Comparison of ENCODE assay signal across 7 cellular contexts in the genomic region with DNA sequence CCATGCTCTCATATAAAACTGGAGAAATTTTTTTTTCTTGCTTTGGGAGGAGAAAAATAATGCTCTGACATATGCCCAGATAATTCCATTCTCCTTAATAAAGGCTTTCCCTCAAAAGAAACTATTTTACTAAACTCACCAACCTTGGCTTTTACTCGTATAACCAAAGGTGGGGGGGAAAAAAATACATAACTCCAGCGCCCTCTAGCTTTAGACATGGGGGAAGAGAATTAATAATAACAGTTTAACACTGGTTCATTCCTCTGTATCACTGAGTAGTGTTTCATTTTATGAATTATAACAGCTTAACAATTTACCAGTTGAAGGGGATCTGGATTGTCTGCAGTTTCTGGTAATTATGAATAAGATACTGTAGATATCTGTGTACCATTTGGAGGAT.
DNase-seq lines count a peak whose midpoint lies in the region; ATAC-seq and TF ChIP-seq lines count a peak whose summit lies in the region.

No MANE protein-coding gene starts in this region.

- no peaks in the 10 kb centered on the region for H3K27me3 Mint-ChIP-seq in activated CD4-positive, alpha-beta T cell treated with anti-CD3 and anti-CD28 coated beads, Interleukin-2, amount 10 ng/mL, durations not matched to agents 24 days and 14 days
- H3K27me3 Mint-ChIP-seq in CD14-positive monocyte (ENCODE audit: low read depth in 3 of 3), result no peaks in the 10 kb centered on the region

- H3K4me1 ChIP-seq in adipocyte (ENCODE audit: control insufficient read depth, insufficient read depth, low read length), result no peaks in the 10 kb centered on the region

- no peak overlapping the region for H3K4me3 ChIP-seq in Jurkat, Clone E6-1 (ENCODE audit: low read length)
- no peak overlapping the region for H3K4me3 ChIP-seq in adipocyte (ENCODE audit: low read length)

- H3K27ac Mint-ChIP-seq in activated CD4-positive, alpha-beta T cell treated with anti-CD3 and anti-CD28 coated beads, Interleukin-2, amount 10 ng/mL, durations not matched to agents 24 days and 14 days, result no peak overlapping the region
- H3K27ac Mint-ChIP-seq in CD14-positive monocyte, result no peak overlapping the region

- intact Hi-C loops in activated CD4-positive, alpha-beta T cell treated with anti-CD3 and anti-CD28 coated beads, Interleukin-2, amount 10 ng/mL, durations not matched to agents 24 days and 14 days (cut with micrococcal nuclease), result no loop called here
- intact Hi-C loops in CD14-positive monocyte (cut with micrococcal nuclease), result no loop called here

- no peak overlapping the region for H3K9ac ChIP-seq in adipocyte (ENCODE audit: low read length)

- H3K36me3 Mint-ChIP-seq in activated CD4-positive, alpha-beta T cell treated with anti-CD3 and anti-CD28 coated beads, Interleukin-2, amount 10 ng/mL, durations not matched to agents 24 days and 14 days (ENCODE audit: low read depth), result no peaks in the 10 kb centered on the region
- H3K36me3 Mint-ChIP-seq in CD14-positive monocyte, result no peaks in the 10 kb centered on the region

- peak; percentile 2 for DNase-seq in Jurkat, Clone E6-1 (ENCODE audit: low read depth, low spot score)
- DNase-seq in adipocyte (ENCODE audit: low read depth) (peak; percentile 67), midbrain (lab: John Stamatoyannopoulos, UW) (peak; percentile 0), CD14-positive monocyte (ENCODE audit: low spot score) (no peak)
- DNase-seq in activated CD4-positive, alpha-beta T cell treated with anti-CD3 and anti-CD28 coated beads, Interleukin-2, amount 10 ng/mL, durations not matched to agents 24 days and 14 days, result no peak

- TF ChIP-seq CTCF in GM12872 (IDR thresholded peaks at IDR 0.05; ENCODE audit: insufficient read depth, low read depth, low read length) (peak; percentile 32; the same call in 1 of the 3 replicates), CD14-positive monocyte (IDR thresholded peaks at IDR 0.05) (no peak)

- H3K27me3 ChIP-seq in adipocyte (replicated peaks; ENCODE audit: control insufficient read depth, insufficient read depth, low read length), result no peaks in the 10 kb centered on the region

- no peak for ATAC-seq in GM21786 (IDR thresholded peaks at IDR 0.05; ENCODE audit: unreplicated experiment)

- no peaks in the 10 kb centered on the region for H3K9me3 Mint-ChIP-seq in activated CD4-positive, alpha-beta T cell treated with anti-CD3 and anti-CD28 coated beads, Interleukin-2, amount 10 ng/mL, durations not matched to agents 24 days and 14 days
- peaks cover 0 to 2% (median 0%) of the 10 kb centered on the region in 7 donors for H3K9me3 Mint-ChIP-seq in CD14-positive monocyte

- H3K4me1 Mint-ChIP-seq in activated CD4-positive, alpha-beta T cell treated with anti-CD3 and anti-CD28 coated beads, Interleukin-2, amount 10 ng/mL, durations not matched to agents 24 days and 14 days, result no peaks in the 10 kb centered on the region
- no peaks in the 10 kb centered on the region for H3K4me1 Mint-ChIP-seq in CD14-positive monocyte

- no peak overlapping the region for H3K4me3 Mint-ChIP-seq in activated CD4-positive, alpha-beta T cell treated with anti-CD3 and anti-CD28 coated beads, Interleukin-2, amount 10 ng/mL, durations not matched to agents 24 days and 14 days
- H3K4me3 Mint-ChIP-seq in CD14-positive monocyte, result no peak overlapping the region

- H3K9me3 ChIP-seq in adipocyte (ENCODE audit: control insufficient read depth, low read length), result no peaks in the 10 kb centered on the region

- no peaks in the 10 kb centered on the region for H3K36me3 ChIP-seq in adipocyte (ENCODE audit: control insufficient read depth, insufficient read depth, low read length, severe bottlenecking)

Comparison
In these comparisons a context has a peak if more than half of its experiments do, and no peak if none do; other contexts are left out.
1. DNase-seq: peak in Jurkat, Clone E6-1 (single experiment), adipocyte (single experiment) and midbrain (single experiment); none in activated CD4-positive, alpha-beta T cell treated with anti-CD3 and anti-CD28 coated beads, Interleukin-2, amount 10 ng/mL, durations not matched to agents 24 days and 14 days (single experiment) and CD14-positive monocyte (single experiment).